29 cellular contexts compared by ENCODE assay signal in the genomic region with DNA sequence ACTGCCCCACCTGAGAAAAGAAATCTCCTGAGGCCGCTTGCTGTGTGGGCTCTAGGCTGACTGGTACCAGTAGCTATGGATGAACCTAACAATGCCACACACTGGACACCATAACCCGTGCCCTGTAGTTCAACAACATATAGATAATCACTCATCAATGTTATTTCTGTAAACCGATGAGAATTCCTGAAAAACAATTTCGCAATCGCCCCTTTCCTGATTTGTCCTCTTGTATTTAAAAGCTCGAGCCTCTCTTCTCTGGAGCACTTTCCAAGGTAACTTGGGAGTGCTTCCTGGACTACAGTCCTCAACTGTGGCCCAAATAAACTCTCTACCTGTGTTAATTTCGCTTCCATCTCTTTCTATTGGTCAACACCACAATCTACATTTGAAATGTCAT.
"Had no signal": no experiment of that assay in that cellular context is flagged by ENCODE, and none has a peak within 500 bp of the region (broad histone marks: within the 10 kb centered on the region; RNA-seq: fewer than 3 reads in every experiment).

No MANE protein-coding gene starts in this region.

- H3K27me3 Mint-ChIP-seq: activated CD8-positive, alpha-beta T cell treated with anti-CD3 and anti-CD28 coated beads for 36 hours; central memory CD8-positive, alpha-beta T cell; stimulated activated naive CD8-positive, alpha-beta T cell treated with anti-CD3 and anti-CD28 coated beads, Interleukin-15, Interleukin-2, amounts not matched to agents 100 ng/mL and 50 ng/mL, for 24 hours had no signal

- H3K4me3 Mint-ChIP-seq: activated CD8-positive, alpha-beta T cell treated with anti-CD3 and anti-CD28 coated beads for 36 hours; activated T-cell treated with anti-CD3 and anti-CD28 coated beads, Interleukin-2, amount 50 U/mL, for 4 hours; central memory CD8-positive, alpha-beta T cell; nephron progenitor cell; stimulated activated effector memory CD8-positive, alpha-beta T cell treated with anti-CD3 and anti-CD28 coated beads, Interleukin-12 subunit alpha, Interleukin-12 subunit beta, amount 100 ng/mL, for 72 hours; stimulated activated naive CD8-positive, alpha-beta T cell treated with anti-CD3 and anti-CD28 coated beads, Interleukin-15, Interleukin-2, amounts not matched to agents 100 ng/mL and 50 ng/mL, for 24 hours; T-helper 1 cell treated with Interleukin-12 subunit alpha and Interleukin-12 subunit beta and Interleukin-4 antibody, amounts not matched to agents 30 μg/mL and 1 μg/mL, for 36 hours had no signal

- H3K36me3 ChIP-seq: esophagus squamous epithelium, heart right ventricle, left lung, neutrophil, ovary, sigmoid colon, upper lobe of right lung had no signal

- DNase-seq: activated CD4-positive, alpha-beta T cell treated with anti-CD3 and anti-CD28 coated beads, Interleukin-2, amount 50 U/mL, for 1 hour; activated CD4-positive, CD25-positive, alpha-beta regulatory T cell treated with anti-CD3 and anti-CD28 coated beads, Interleukin-2, amount 50 U/mL, for 72 hours; activated CD8-positive, alpha-beta T cell treated with anti-CD3 and anti-CD28 coated beads for 36 hours; activated naive CD4-positive, alpha-beta T cell; activated T-cell treated with anti-CD3 and anti-CD28 coated beads, Interleukin-2, amount 50 U/mL, for 4 hours; anterior cingulate cortex; dermis blood vessel endothelial cell; effector CD4-positive, alpha-beta T cell; esophagus squamous epithelium; foreskin melanocyte; heart right ventricle; kidney glomerular epithelial cell; left lung; mesendoderm; nephron progenitor cell; ovary; sigmoid colon; small intestine; stimulated activated CD4-positive, alpha-beta T cell treated with anti-CD3 and anti-CD28 coated beads, Interleukin-4, amount 100 ng/mL, for 24 hours; upper lobe of right lung had no signal

- H3K27ac ChIP-seq: esophagus squamous epithelium, heart right ventricle, left lung, neutrophil, ovary, sigmoid colon, upper lobe of right lung had no signal

- H3K27me3 ChIP-seq: left lung, neutrophil, ovary, upper lobe of right lung had no signal

- H3K4me3 ChIP-seq: esophagus squamous epithelium, heart right ventricle, left lung, lung, ovary, sigmoid colon, upper lobe of right lung had no signal

- H3K36me3 Mint-ChIP-seq: stimulated activated effector memory CD8-positive, alpha-beta T cell treated with anti-CD3 and anti-CD28 coated beads, Interleukin-12 subunit alpha, Interleukin-12 subunit beta, amount 100 ng/mL, for 72 hours had no signal

- H3K27ac Mint-ChIP-seq: activated CD8-positive, alpha-beta T cell treated with anti-CD3 and anti-CD28 coated beads for 36 hours; activated T-helper 2 cell treated with anti-CD3 and anti-CD28 coated beads, Interferon-gamma antibody, Interleukin-2, Interleukin-4, amounts not matched to agents 10 μg/mL and 5 μg/mL and 100 μg/mL, durations not matched to agents 14 hours and 24 hours and 36 hours; nephron progenitor cell; progenitor cell of endocrine pancreas; stimulated activated effector memory CD8-positive, alpha-beta T cell treated with anti-CD3 and anti-CD28 coated beads, Interleukin-12 subunit alpha, Interleukin-12 subunit beta, amount 100 ng/mL, for 72 hours; stimulated activated naive CD8-positive, alpha-beta T cell treated with anti-CD3 and anti-CD28 coated beads, Interleukin-15, Interleukin-2, amounts not matched to agents 100 ng/mL and 50 ng/mL, for 24 hours; T-helper 1 cell treated with Interleukin-12 subunit alpha and Interleukin-12 subunit beta and Interleukin-4 antibody, amounts not matched to agents 30 μg/mL and 1 μg/mL, for 36 hours had no signal

- H3K9me3 ChIP-seq: neutrophil, ovary had no signal

- ATAC-seq: activated CD8-positive, alpha-beta T cell treated with anti-CD3 and anti-CD28 coated beads for 36 hours; activated naive CD4-positive, alpha-beta T cell treated with anti-CD3 and anti-CD28 coated beads, Interleukin-2, amount 50 U/mL, for 72 hours; activated T-cell treated with anti-CD3 and anti-CD28 coated beads, Interleukin-2, amount 50 U/mL, for 4 hours; heart right ventricle; left lung; stimulated activated effector memory CD8-positive, alpha-beta T cell treated with anti-CD3 and anti-CD28 coated beads, Interleukin-12 subunit alpha, Interleukin-12 subunit beta, amount 100 ng/mL, for 72 hours; upper lobe of right lung had no signal
